In genomic region chr3:195153653-195154052, GRCh38 we compare ENCODE assay signal across 14 cellular contexts.
DNase-seq lines count a peak whose midpoint lies in the region; ATAC-seq, FAIRE-seq and TF ChIP-seq lines count a peak whose summit lies in the region.
"Had no signal": no experiment of that assay in that cellular context is flagged by ENCODE, and none has a peak within 500 bp of the region (broad histone marks: within the 10 kb centered on the region; RNA-seq: fewer than 3 reads in every experiment).

No MANE protein-coding gene starts in this region.

- peaks cover 18 to 50% (median 32%) of the 10 kb centered on the region in 4 experiments for H3K4me1 ChIP-seq in H1 (replicated peaks in 1 of 4; ENCODE audit: control insufficient read depth in 3 of 4, insufficient read depth in 4 of 4, low read length in 3 of 4)
- H3K4me1 ChIP-seq in muscle layer of colon (ENCODE audit: insufficient read depth, low read length) = peaks cover 66% of the 10 kb centered on the region
- peaks cover 32% of the 10 kb centered on the region for H3K4me1 ChIP-seq in body of pancreas

- peaks cover 0 to 5% of the 10 kb centered on the region in 2 experiments; a peak in 2 of 4 replicates for H3K79me2 ChIP-seq in H1 (ENCODE audit: control insufficient read depth in 1 of 2, insufficient read depth in 2 of 2, low read length in 2 of 2)

- peaks cover 4% of the 10 kb centered on the region for H3K36me3 Mint-ChIP-seq in activated CD8-positive, alpha-beta T cell treated with anti-CD3 and anti-CD28 coated beads for 36 hours (ENCODE audit: low read depth)
- H3K36me3 Mint-ChIP-seq in activated CD8-positive, alpha-beta T cell treated with anti-CD3 and anti-CD28 coated beads, Interleukin-2, amount 10 ng/mL, durations not matched to agents 7 days and 5 days (ENCODE audit: low read depth) = peaks cover 5% of the 10 kb centered on the region
- H3K36me3 Mint-ChIP-seq in type B pancreatic cell (no peaks in the 10 kb centered on the region), chondrocyte (ENCODE audit: low read depth) (no peaks in the 10 kb centered on the region)

- no peak overlapping the region for H4K5ac ChIP-seq in H1 (ENCODE audit: insufficient read length, low read depth, low read length)

- 76% methylated on average over 7 of the region's 8 CpGs; no CpG with 5 or more reads in 1 of the 2 experiments for WGBS in H1 (ENCODE audit: extremely low coverage in 1 of 2, insufficient coverage in 1 of 2, insufficient read length in 1 of 2, insufficient replicate concordance in 2 of 2, low coverage in 1 of 2, low lambda C conversion rate in 2 of 2, missing lambda C conversion rate in 1 of 2), 2 experiments
- WGBS in body of pancreas, 2 donors = 84 to 89% methylated on average over 8 of the region's 8 CpGs

- H3K36me3 ChIP-seq in H1 (ENCODE audit: control insufficient read depth in 2 of 4, insufficient read depth in 4 of 4, low read length in 3 of 4) = no peaks in the 10 kb centered on the region
- H3K36me3 ChIP-seq in muscle layer of colon (ENCODE audit: insufficient read depth, low read length) = no peaks in the 10 kb centered on the region
- H3K36me3 ChIP-seq in body of pancreas (replicated peaks in 1 of 2; ENCODE audit: insufficient read depth in 1 of 2, low read depth in 2 of 2) = no peaks in the 10 kb centered on the region

- H3K4me3 ChIP-seq in H1 (ENCODE audit: extremely low read depth in 1 of 4, insufficient read depth in 2 of 4, low read depth in 3 of 4, low read length in 4 of 4) (peak overlapping the region in 1 of 4 experiments; percentile 27; a peak in 1 of 8 replicates), muscle layer of colon (ENCODE audit: low read depth in 1 of 2, low read length in 2 of 2) (no peak overlapping the region), body of pancreas (no peak overlapping the region)

- no peak for ATAC-seq in activated CD8-positive, alpha-beta T cell treated with anti-CD3 and anti-CD28 coated beads for 36 hours
- no peak for ATAC-seq in activated CD8-positive, alpha-beta T cell treated with anti-CD3 and anti-CD28 coated beads, Interleukin-2, amount 10 ng/mL, durations not matched to agents 7 days and 5 days
- no peak for ATAC-seq in body of pancreas

- H3K9me3 Mint-ChIP-seq in activated CD8-positive, alpha-beta T cell treated with anti-CD3 and anti-CD28 coated beads for 36 hours = no peaks in the 10 kb centered on the region
- H3K9me3 Mint-ChIP-seq in activated CD8-positive, alpha-beta T cell treated with anti-CD3 and anti-CD28 coated beads, Interleukin-2, amount 10 ng/mL, durations not matched to agents 7 days and 5 days (ENCODE audit: insufficient read depth) = no peaks in the 10 kb centered on the region
- H3K9me3 Mint-ChIP-seq in type B pancreatic cell (no peaks in the 10 kb centered on the region), chondrocyte (ENCODE audit: low read depth) (no peaks in the 10 kb centered on the region)

- H3K27me3 ChIP-seq in H1 (replicated peaks in 1 of 4; ENCODE audit: control insufficient read depth in 3 of 4, extremely low read depth in 1 of 4, insufficient read depth in 3 of 4, low read length in 3 of 4) (no peaks in the 10 kb centered on the region), muscle layer of colon (ENCODE audit: control insufficient read depth in 1 of 2, insufficient read depth in 2 of 2, low read length in 2 of 2) (no peaks in the 10 kb centered on the region), body of pancreas (no peaks in the 10 kb centered on the region)

- H2BK20ac ChIP-seq in H1 (ENCODE audit: low read length) = no peak overlapping the region; the same call in 1 of the 2 replicates

- H3K79me1 ChIP-seq in H1 (ENCODE audit: low read depth, low read length) = 0 out of 2 replicates have a peak, but pooled peaks cover 3% of the 10 kb centered on the region

- peaks cover 47% of the 10 kb centered on the region for H3K4me1 Mint-ChIP-seq in activated CD8-positive, alpha-beta T cell treated with anti-CD3 and anti-CD28 coated beads for 36 hours (ENCODE audit: low read depth)
- peaks cover 48% of the 10 kb centered on the region for H3K4me1 Mint-ChIP-seq in activated CD8-positive, alpha-beta T cell treated with anti-CD3 and anti-CD28 coated beads, Interleukin-2, amount 10 ng/mL, durations not matched to agents 7 days and 5 days (ENCODE audit: low read depth)
- H3K4me1 Mint-ChIP-seq in type B pancreatic cell (ENCODE audit: unreplicated experiment) (peaks cover 80% of the 10 kb centered on the region), chondrocyte (ENCODE audit: low read depth) (peaks cover 62% of the 10 kb centered on the region)

- H2AFZ ChIP-seq in H1 (ENCODE audit: low read length) = no peak overlapping the region

- H3K14ac ChIP-seq in H1 (ENCODE audit: insufficient read length) = no peak overlapping the region

- H2BK15ac ChIP-seq in H1 (ENCODE audit: low read length) = no peak overlapping the region

- no peak for TF ChIP-seq POLR2A in H1 (IDR thresholded peaks at IDR 0.05; ENCODE audit: control extremely low read depth in 1 of 2, low read depth in 2 of 2, low read length in 2 of 2)
- no peak for TF ChIP-seq POLR2A in body of pancreas (IDR thresholded peaks at IDR 0.05)

- no peak overlapping the region for H4K8ac ChIP-seq in H1 (ENCODE audit: extremely low read depth, insufficient read depth, low read length)

- H3K23me2 ChIP-seq in H1 (ENCODE audit: low read depth, low read length) = peaks cover 4% of the 10 kb centered on the region; the same call in 1 of the 2 replicates

- no peak for TF ChIP-seq CTCF in activated CD8-positive, alpha-beta T cell treated with anti-CD3 and anti-CD28 coated beads for 36 hours (IDR thresholded peaks at IDR 0.05)
- TF ChIP-seq CTCF in H1 (IDR thresholded peaks at IDR 0.05; ENCODE audit: control extremely low read depth in 1 of 3, insufficient read depth in 1 of 3, low read depth in 1 of 3, low read length in 3 of 3) (no peak), type B pancreatic cell (conservative IDR thresholded peaks at IDR 0.05) (no peak), body of pancreas (IDR thresholded peaks at IDR 0.05) (no peak), chondrocyte (IDR thresholded peaks at IDR 0.05) (no peak)

- POLR2A ChIA-PET in activated CD8-positive, alpha-beta T cell treated with anti-CD3 and anti-CD28 coated beads for 36 hours (lab: Charles Lee) = interaction anchor here (1.2 kb wide), 1 partner anchor 96 kb away, joined by 5 read pairs; no protein-coding TSS in a partner anchor
- POLR2A ChIA-PET in activated CD8-positive, alpha-beta T cell treated with anti-CD3 and anti-CD28 coated beads, Interleukin-2, amount 10 ng/mL, durations not matched to agents 7 days and 5 days (lab: Charles Lee) = no interaction called here
- POLR2A ChIA-PET in H1 (lab: Charles Lee; ENCODE audit: partially characterized antibody) = interaction anchor here (0.6 to 1.2 kb wide), 4 partner anchors 107 to 466 kb away, joined by 3 read pairs; no protein-coding TSS in a partner anchor

- H2BK5ac ChIP-seq in H1 (ENCODE audit: low read depth, low read length) = 0 out of 2 replicates have a peak overlapping the region, but pooled peaks have one; percentile 36

- no peak for TF ChIP-seq RAD21 in H1 (IDR thresholded peaks at IDR 0.05 in 1 of 2, conservative IDR thresholded peaks at IDR 0.05 in 1 of 2; ENCODE audit: low read depth in 2 of 2, low read length in 2 of 2)

- H3K9me3 ChIP-seq in H1 (ENCODE audit: insufficient read depth in 2 of 2, low read depth in 1 of 2, low read length in 1 of 2) (no peaks in the 10 kb centered on the region), muscle layer of colon (ENCODE audit: low read length) (no peaks in the 10 kb centered on the region), body of pancreas (no peaks in the 10 kb centered on the region)

- no peak for TF ChIP-seq EP300 in H1 (IDR thresholded peaks at IDR 0.05; ENCODE audit: borderline replicate concordance in 1 of 2, low read depth in 2 of 2, low read length in 2 of 2)

- intact Hi-C loops in activated CD8-positive, alpha-beta T cell treated with anti-CD3 and anti-CD28 coated beads for 36 hours (cut with micrococcal nuclease) = no loop called here
- intact Hi-C loops in body of pancreas (cut with DNase I) = no loop called here

- H3K27ac Mint-ChIP-seq in activated CD8-positive, alpha-beta T cell treated with anti-CD3 and anti-CD28 coated beads for 36 hours = peak overlapping the region; percentile 4
- H3K27ac Mint-ChIP-seq in activated CD8-positive, alpha-beta T cell treated with anti-CD3 and anti-CD28 coated beads, Interleukin-2, amount 10 ng/mL, durations not matched to agents 7 days and 5 days = no peak overlapping the region
- H3K27ac Mint-ChIP-seq in type B pancreatic cell = peak overlapping the region; percentile 29
- H3K27ac Mint-ChIP-seq in chondrocyte (ENCODE audit: unreplicated experiment) = no peak overlapping the region

- no peaks in the 10 kb centered on the region for H3K27me3 Mint-ChIP-seq in activated CD8-positive, alpha-beta T cell treated with anti-CD3 and anti-CD28 coated beads for 36 hours
- no peaks in the 10 kb centered on the region for H3K27me3 Mint-ChIP-seq in activated CD8-positive, alpha-beta T cell treated with anti-CD3 and anti-CD28 coated beads, Interleukin-2, amount 10 ng/mL, durations not matched to agents 7 days and 5 days (ENCODE audit: low read depth)
- peaks cover 4% of the 10 kb centered on the region for H3K27me3 Mint-ChIP-seq in type B pancreatic cell
- no peaks in the 10 kb centered on the region for H3K27me3 Mint-ChIP-seq in chondrocyte (ENCODE audit: low read depth)

- no peak overlapping the region for H3K4ac ChIP-seq in H1 (replicated peaks; ENCODE audit: insufficient read length, low read depth, low read length)

- H4K20me1 ChIP-seq in H1 (replicated peaks in 1 of 2; ENCODE audit: control insufficient read depth in 1 of 2, insufficient read depth in 2 of 2, low read length in 2 of 2) = no peaks in the 10 kb centered on the region

- peak overlapping the region; percentile 28 to 61; a peak in 1 of 4 replicates for H3K4me2 ChIP-seq in H1 (ENCODE audit: insufficient read depth in 1 of 2, low read depth in 2 of 2, low read length in 2 of 2)

- peak overlapping the region; percentile 2; the same call in 1 of the 2 replicates for H3K18ac ChIP-seq in H1 (ENCODE audit: extremely low read depth, low read length)

- H4K91ac ChIP-seq in H1 (replicated peaks; ENCODE audit: insufficient read length, low read length) = peak overlapping the region; percentile 29

- no peak for DNase-seq in activated CD8-positive, alpha-beta T cell treated with anti-CD3 and anti-CD28 coated beads for 36 hours
- no peak for DNase-seq in activated CD8-positive, alpha-beta T cell treated with anti-CD3 and anti-CD28 coated beads, Interleukin-2, amount 10 ng/mL, durations not matched to agents 7 days and 5 days
- DNase-seq in H1 (ENCODE audit: low read depth in 1 of 2, low spot score in 2 of 2) (no peak), type B pancreatic cell (ENCODE audit: extremely low spot score, unreplicated experiment) (no peak), DMS 273 (lab: John Stamatoyannopoulos, UW; ENCODE audit: unreplicated experiment) (no peak), body of pancreas (no peak), chondrocyte (ENCODE audit: low spot score) (no peak)
- DNase-seq: 8988T; activated CD8-positive, alpha-beta memory T cell treated with anti-CD3 and anti-CD28 coated beads, Interleukin-2, amount 50 U/mL, for 48 hours; erythroblast; kidney; NCI-H187 treated with DMSO at 0.1 percent for 48 hours; T1000 had no signal

- H3K27ac ChIP-seq in H1 (ENCODE audit: low read depth, low read length) = no peak overlapping the region
- H3K27ac ChIP-seq in muscle layer of colon (ENCODE audit: low read depth, low read length) = peak overlapping the region; percentile 86
- H3K27ac ChIP-seq in body of pancreas = peak overlapping the region in 2 of 4 donors; percentile 79 to 83

- no peak for FAIRE-seq in H1 (lab: Jason Lieb, UNC)
- FAIRE-seq: kidney had no signal

- H2AK5ac ChIP-seq in H1 (ENCODE audit: low read depth, low read length) = no peak overlapping the region

- H3K9ac ChIP-seq in H1 (replicated peaks in 1 of 4; ENCODE audit: extremely low read depth in 1 of 4, low read depth in 3 of 4, low read length in 3 of 4) = no peak overlapping the region
- H3K9ac ChIP-seq in muscle layer of colon (ENCODE audit: low read length) = peak overlapping the region; percentile 51

- no peak overlapping the region for H3K23ac ChIP-seq in H1 (ENCODE audit: insufficient read length)

- H2BK12ac ChIP-seq in H1 (ENCODE audit: low read depth, low read length) = peak overlapping the region; percentile 76; the same call in 1 of the 2 replicates

- CTCF ChIA-PET in activated CD8-positive, alpha-beta T cell treated with anti-CD3 and anti-CD28 coated beads for 36 hours (lab: Charles Lee) = interaction anchor here (0.9 kb wide), 1 partner anchor 9 kb away, joined by 3 read pairs; no protein-coding TSS in a partner anchor
- CTCF ChIA-PET in activated CD8-positive, alpha-beta T cell treated with anti-CD3 and anti-CD28 coated beads, Interleukin-2, amount 10 ng/mL, durations not matched to agents 7 days and 5 days (lab: Charles Lee) = interaction anchor here (0.7 to 1.8 kb wide), 2 partner anchors 9 to 34 kb away, joined by 3 to 5 read pairs; no protein-coding TSS in a partner anchor
- CTCF ChIA-PET in H1 (lab: Charles Lee; ENCODE audit: partially characterized antibody) = interaction anchor here (0.8 to 1.8 kb wide), 10 partner anchors 31 to 120 kb away, joined by 3 to 5 read pairs (median 4); no protein-coding TSS in a partner anchor

- H3K4me3 Mint-ChIP-seq in activated CD8-positive, alpha-beta T cell treated with anti-CD3 and anti-CD28 coated beads for 36 hours = no peak overlapping the region
- no peak overlapping the region for H3K4me3 Mint-ChIP-seq in activated CD8-positive, alpha-beta T cell treated with anti-CD3 and anti-CD28 coated beads, Interleukin-2, amount 10 ng/mL, durations not matched to agents 7 days and 5 days
- H3K4me3 Mint-ChIP-seq in type B pancreatic cell (peak overlapping the region; percentile 65), chondrocyte (ENCODE audit: unreplicated experiment) (no peak overlapping the region)

- H3K56ac ChIP-seq in H1 (replicated peaks; ENCODE audit: insufficient read length, low read depth, low read length) = no peak overlapping the region

- H2BK120ac ChIP-seq in H1 (replicated peaks; ENCODE audit: low read depth, low read length) = no peak overlapping the region

Comparison
In these comparisons a context has a peak if more than half of its experiments do, and no peak if none do; other contexts are left out.
1. H3K27ac Mint-ChIP-seq: peak in activated CD8-positive, alpha-beta T cell treated with anti-CD3 and anti-CD28 coated beads for 36 hours (single experiment) and type B pancreatic cell (single experiment); none in activated CD8-positive, alpha-beta T cell treated with anti-CD3 and anti-CD28 coated beads, Interleukin-2, amount 10 ng/mL, durations not matched to agents 7 days and 5 days (single experiment) and chondrocyte (single experiment).